ENCODE assay signal across 10 cellular contexts in genomic region chr7:44463169-44463808, GRCh38. TPM values are rescaled to one million over a fixed set of nuclear protein-coding genes. Genes with fewer than 3 reads are reported as not detected.
A peak's percentile ranks its signal among the peaks of the same experiment; 100 is the strongest.
DNase-seq lines count a peak whose midpoint lies in the region; ATAC-seq and TF ChIP-seq lines count a peak whose summit lies in the region.
"Had no signal": no experiment of that assay in that cellular context is flagged by ENCODE, and none has a peak within 500 bp of the region (broad histone marks: within the 10 kb centered on the region; RNA-seq: fewer than 3 reads in every experiment).

No MANE protein-coding gene starts in this region.

- DNase-seq in A673 (ENCODE audit: low spot score): peak; percentile 27
- no peak for DNase-seq in GM12864 (ENCODE audit: low read depth)
- DNase-seq in Panc1 (ENCODE audit: low read depth, low spot score): no peak
- DNase-seq in esophagus squamous epithelium (lab: John Stamatoyannopoulos, UW): no peak
- no peak for DNase-seq in iPS-NIHi7 (ENCODE audit: extremely low spot score)
- no peak for DNase-seq in stimulated activated naive CD4-positive, alpha-beta T cell (lab: John Stamatoyannopoulos, UW)
- DNase-seq in occipital lobe (lab: John Stamatoyannopoulos, UW): no peak
- DNase-seq: activated CD4-positive, alpha-beta T cell treated with anti-CD3 and anti-CD28 coated beads, Interleukin-2, amount 10 ng/mL, durations not matched to agents 7 days and 5 days; anterior cingulate cortex had no signal

- POLR2A ChIA-PET in A673 (lab: Charles Lee; ENCODE audit: low non-redundant PET): no interaction called here
- POLR2A ChIA-PET in Panc1 (lab: Charles Lee): interaction anchor here (0.7 kb wide), 1 partner anchor 27 kb away, joined by 9 read pairs; no protein-coding TSS in a partner anchor

- no TSS peak for BruUV-seq in A673 (replicated peaks; lab: Mats Ljungman, UMichigan)
- no TSS peak for BruUV-seq in Panc1 (replicated peaks; lab: Mats Ljungman, UMichigan)

- H3K27me3 ChIP-seq in A673 (replicated peaks; ENCODE audit: insufficient read depth, low read depth, low read length, poor library complexity): no peaks in the 10 kb centered on the region
- H3K27me3 ChIP-seq in Panc1 (ENCODE audit: control insufficient read depth, insufficient read depth, low read length): no peaks in the 10 kb centered on the region
- H3K27me3 ChIP-seq in esophagus squamous epithelium: no peaks in the 10 kb centered on the region

- peak; percentile 53 for TF ChIP-seq CTCF in A673 (conservative IDR thresholded peaks at IDR 0.05; ENCODE audit: low read depth, low read length)
- peak; percentile 33 for TF ChIP-seq CTCF in GM12864 (IDR thresholded peaks at IDR 0.05; ENCODE audit: low read depth, low read length, missing control alignments)
- TF ChIP-seq CTCF in Panc1 (IDR thresholded peaks at IDR 0.05): peak; percentile 43; the same call in 1 of the 2 replicates
- peak in 4 of 6 experiments; percentile 5 to 41 (median 16) for TF ChIP-seq CTCF in esophagus squamous epithelium (IDR thresholded peaks at IDR 0.05)

- peaks cover 12% of the 10 kb centered on the region for H3K36me3 ChIP-seq in A673 (ENCODE audit: insufficient read depth, low read length, poor library complexity, severe bottlenecking)
- peaks cover 13% of the 10 kb centered on the region; the same call in 1 of the 2 replicates for H3K36me3 ChIP-seq in Panc1 (ENCODE audit: control insufficient read depth, insufficient read depth, low read length)
- peaks cover 0 to 84% (median 6%) of the 10 kb centered on the region in 3 donors for H3K36me3 ChIP-seq in esophagus squamous epithelium

- intact Hi-C loops in A673 (cut with micrococcal nuclease; ENCODE audit: unreplicated experiment): no loop called here
- intact Hi-C loops in Panc1 (cut with micrococcal nuclease; ENCODE audit: unreplicated experiment): no loop called here
- intact Hi-C loops in esophagus squamous epithelium (cut with DNase I): no loop called here

- H3K4me1 ChIP-seq in A673 (ENCODE audit: insufficient read depth, low read length, poor library complexity, severe bottlenecking): peaks cover 6% of the 10 kb centered on the region
- H3K4me1 ChIP-seq in Panc1 (ENCODE audit: control insufficient read depth, insufficient read depth, low read length): no peaks in the 10 kb centered on the region
- H3K4me1 ChIP-seq in esophagus squamous epithelium: peaks cover 0 to 14% (median 3%) of the 10 kb centered on the region in 3 donors

- 86% methylated on average over 1 of the region's 1 CpG; no CpG with 5 or more reads in 1 of the 2 donors for WGBS in esophagus squamous epithelium, 2 donors

- no peak overlapping the region for H3K4me3 ChIP-seq in A673 (ENCODE audit: low read depth, low read length, poor library complexity, severe bottlenecking)
- no peak overlapping the region for H3K4me3 ChIP-seq in GM12864 (ENCODE audit: low read depth, low read length)
- H3K4me3 ChIP-seq in Panc1 (ENCODE audit: low read depth in 2 of 2, low read length in 2 of 2): no peak overlapping the region
- H3K4me3 ChIP-seq in esophagus squamous epithelium: no peak overlapping the region

- CTCF ChIA-PET in A673 (lab: Charles Lee): no interaction called here
- CTCF ChIA-PET in Panc1 (lab: Charles Lee): interaction anchor here (0.5 to 0.6 kb wide), 2 partner anchors 13 to 223 kb away, joined by 3 to 6 read pairs; no protein-coding TSS in a partner anchor

- H3K9me3 ChIP-seq in A673 (ENCODE audit: low read depth, low read length, poor library complexity, severe bottlenecking): no peaks in the 10 kb centered on the region
- H3K9me3 ChIP-seq in Panc1 (ENCODE audit: control insufficient read depth, insufficient read depth, low read depth, low read length): no peaks in the 10 kb centered on the region
- H3K9me3 ChIP-seq in esophagus squamous epithelium: no peaks in the 10 kb centered on the region

- in situ Hi-C loops in Panc1 (cut with HindIII; ENCODE audit: low pct_unique_long_range_greater_than_20kb, low sequenced_read_pairs): no loop called here

- ATAC-seq in Panc1 (no peak), GM21576 (IDR thresholded peaks at IDR 0.05; ENCODE audit: unreplicated experiment) (no peak)

- TF ChIP-seq POLR2A in esophagus squamous epithelium (IDR thresholded peaks at IDR 0.05): no peak

- no peak overlapping the region for H3K27ac ChIP-seq in A673 (ENCODE audit: low read depth, low read length, poor library complexity, severe bottlenecking)
- no peak overlapping the region for H3K27ac ChIP-seq in Panc1 (ENCODE audit: low read length)
- no peak overlapping the region for H3K27ac ChIP-seq in esophagus squamous epithelium

RNA-seq across cellular contexts. Expression of gene NUDCD3, which starts 27.2 kb away (rescaled TPM):
- total RNA-seq in A673 (2021) (119 and 123 TPM in 2 replicates), Panc1 (2021; ENCODE audit: unreplicated experiment) (117 TPM), esophagus squamous epithelium (10 to 100 TPM; 33.5 to 54.0 (median 47.0) TPM), occipital lobe (124 TPM)
- 128 TPM for polyA plus RNA-seq in Panc1 (2012; ENCODE audit: insufficient read length)
